Comparison of ENCODE assay signal across 33 cellular contexts in genomic region chr18:46843372-46843771, GRCh38.
"Had no signal": no experiment of that assay in that cellular context is flagged by ENCODE, and none has a peak within 500 bp of the region (broad histone marks: within the 10 kb centered on the region; RNA-seq: fewer than 3 reads in every experiment).

No MANE protein-coding gene starts in this region.

- H3K9me3 ChIP-seq: Peyer's patch, SJSA1 had no signal

- ATAC-seq: activated T-cell treated with anti-CD3 and anti-CD28 coated beads, Interleukin-2, amount 50 U/mL, for 72 hours; activated T-helper 17 cell treated with anti-CD3 and anti-CD28 coated beads, Interleukin-2, amount 50 U/mL, for 72 hours; PC-3 had no signal

- H3K27me3 ChIP-seq: cardiac muscle cell, Peyer's patch, SJSA1 had no signal

- H3K27ac ChIP-seq: cardiac muscle cell, Peyer's patch, SJSA1, VCaP had no signal

- DNase-seq: activated CD4-positive, alpha-beta memory T cell treated with anti-CD3 and anti-CD28 coated beads, Interleukin-2, amount 10 ng/mL, durations not matched to agents 7 days and 5 days; activated CD4-positive, alpha-beta T cell treated with anti-CD3 and anti-CD28 coated beads for 1 hour; activated CD4-positive, alpha-beta T cell treated with anti-CD3 and anti-CD28 coated beads for 48 hours; activated CD4-positive, CD25-positive, alpha-beta regulatory T cell; activated CD8-positive, alpha-beta memory T cell treated with anti-CD3 and anti-CD28 coated beads for 24 hours; activated effector memory CD4-positive, alpha-beta T cell treated with anti-CD3 and anti-CD28 coated beads, Interleukin-2, amount 50 U/mL, for 16 hours; activated naive CD4-positive, alpha-beta T cell; activated naive CD4-positive, alpha-beta T cell treated with anti-CD3 and anti-CD28 coated beads, Interleukin-2, amount 50 U/mL, for 16 hours; activated naive CD8-positive, alpha-beta T cell treated with anti-CD3 and anti-CD28 coated beads for 36 hours; activated T-cell treated with anti-CD3 and anti-CD28 coated beads, Interleukin-2, amount 50 U/mL, for 1 hour; activated T-cell treated with anti-CD3 and anti-CD28 coated beads, Interleukin-2, amount 50 U/mL, for 72 hours; amniotic stem cell; aorta; NCI-H1048; NCI-H1105 treated with DMSO at 0.1 percent for 48 hours; NCI-H1436; NCI-H1694; NCI-H1930; NCI-H2081 treated with DMSO at 0.1 percent for 48 hours; NCI-H345; NCI-H524 treated with DMSO at 0.1 percent for 48 hours; PC-3; Peyer's patch; RPMI8226; SHP77 treated with DMSO at 0.1 percent for 48 hours; SW 1271; T-helper 1 cell; T-helper 2 cell; T-helper 9 cell had no signal

- H3K4me3 ChIP-seq: cardiac muscle cell, Peyer's patch, SJSA1 had no signal

- H3K4me1 ChIP-seq: Peyer's patch, SJSA1 had no signal
